Comparison of ENCODE assay signal across 18 cellular contexts in genomic region chr2:137677466-137677865, GRCh38.
DNase-seq lines count a peak whose midpoint lies in the region; ATAC-seq and TF ChIP-seq lines count a peak whose summit lies in the region.
"Had no signal": no experiment of that assay in that cellular context is flagged by ENCODE, and none has a peak within 500 bp of the region (broad histone marks: within the 10 kb centered on the region; RNA-seq: fewer than 3 reads in every experiment).

No MANE protein-coding gene starts in this region.

- intact Hi-C loops in HCT116 (cut with micrococcal nuclease), result loop anchor here (10.0 kb wide), 1 partner anchor 1253 kb away; no protein-coding TSS in a partner anchor

- TF ChIP-seq RAD21 in HCT116 (IDR thresholded peaks at IDR 0.05; ENCODE audit: low read depth), result peak; percentile 14; the same call in 1 of the 2 replicates

- CTCF ChIA-PET in HCT116 (lab: Charles Lee), result no interaction called here

- no peak overlapping the region for H3K4me3 Mint-ChIP-seq in endodermal cell
- H3K4me3 Mint-ChIP-seq: stimulated activated effector memory CD8-positive, alpha-beta T cell treated with anti-CD3 and anti-CD28 coated beads, Interleukin-12 subunit alpha, Interleukin-12 subunit beta, amount 100 ng/mL, for 72 hours had no signal

- H3K27ac ChIP-seq in HCT116 (ENCODE audit: low read depth, low read length) (no peak overlapping the region), endodermal cell (ENCODE audit: low read depth, low read length) (no peak overlapping the region)
- H3K27ac ChIP-seq: BLaER1 treated with 17β-estradiol and CSF1 and Interleukin-3, amounts not matched to agents 10 nM and 100 nM; thoracic aorta had no signal

- no peaks in the 10 kb centered on the region for H3K9me3 Mint-ChIP-seq in endodermal cell

- no peak for ATAC-seq in HCT116
- ATAC-seq: activated CD4-positive, CD25-positive, alpha-beta regulatory T cell treated with anti-CD3 and anti-CD28 coated beads, Interleukin-2, amount 50 U/mL, for 24 hours; K562; stimulated activated effector memory CD8-positive, alpha-beta T cell treated with anti-CD3 and anti-CD28 coated beads, Interleukin-12 subunit alpha, Interleukin-12 subunit beta, amount 100 ng/mL, for 72 hours had no signal

- no CpG with 5 or more reads among the region's 1 CpG for WGBS in endodermal cell (ENCODE audit: insufficient coverage in 1 of 2, insufficient read length in 1 of 2), 2 experiments

- no TSS peak for BruUV-seq in HCT116 (replicated peaks; lab: Mats Ljungman, UMichigan)

- H3K9ac ChIP-seq in HCT116 (ENCODE audit: low read length) (no peak overlapping the region), endodermal cell (ENCODE audit: extremely low read depth, low read length, poor library complexity, severe bottlenecking) (no peak overlapping the region)
- H3K9ac ChIP-seq: BLaER1 treated with 17β-estradiol and CSF1 and Interleukin-3, amounts not matched to agents 10 nM and 100 nM had no signal

- peak; percentile 25 for DNase-seq in DMS153 treated with DMSO at 0.1 percent for 48 hours (lab: John Stamatoyannopoulos, UW; ENCODE audit: unreplicated experiment)
- DNase-seq in DMS153 (lab: John Stamatoyannopoulos, UW), result no peak
- no peak for DNase-seq in HCT116 (ENCODE audit: low read depth, low spot score)
- DNase-seq in NCI-H82 treated with DMSO at 0.1 percent for 48 hours (lab: John Stamatoyannopoulos, UW; ENCODE audit: unreplicated experiment), result peak; percentile 12
- no peak for DNase-seq in endodermal cell
- no peak for DNase-seq in T1000 (lab: John Stamatoyannopoulos, UW)
- DNase-seq in kidney tubule cell (ENCODE audit: low spot score), result no peak
- DNase-seq in SKM-1 treated with dmso at 0.1 percent for 144 hours (lab: John Stamatoyannopoulos, UW; ENCODE audit: unreplicated experiment), result no peak
- DNase-seq: 8988T, midbrain, MV-4-11, NCI-H2107, T-helper 2 cell had no signal

- H3K79me2 ChIP-seq in HCT116 (ENCODE audit: insufficient read depth, low read length), result no peaks in the 10 kb centered on the region

- H3K4me3 ChIP-seq in HCT116 (replicated peaks in 1 of 2; ENCODE audit: low read depth in 1 of 2, low read length in 2 of 2) (no peak overlapping the region), endodermal cell (ENCODE audit: low read length) (no peak overlapping the region)
- H3K4me3 ChIP-seq: BLaER1 treated with 17β-estradiol and CSF1 and Interleukin-3, amounts not matched to agents 10 nM and 100 nM; K562; thoracic aorta had no signal

- no peaks in the 10 kb centered on the region for H3K36me3 Mint-ChIP-seq in endodermal cell (ENCODE audit: low read depth)
- H3K36me3 Mint-ChIP-seq: stimulated activated effector memory CD8-positive, alpha-beta T cell treated with anti-CD3 and anti-CD28 coated beads, Interleukin-12 subunit alpha, Interleukin-12 subunit beta, amount 100 ng/mL, for 72 hours had no signal

- H3K27me3 ChIP-seq in HCT116 (ENCODE audit: insufficient read depth, low read length) (no peaks in the 10 kb centered on the region), endodermal cell (ENCODE audit: control insufficient read depth, insufficient read depth, low read length, poor library complexity, severe bottlenecking) (peaks cover 32% of the 10 kb centered on the region)
- H3K27me3 ChIP-seq: BLaER1 treated with 17β-estradiol and CSF1 and Interleukin-3, amounts not matched to agents 10 nM and 100 nM had no signal

- no peaks in the 10 kb centered on the region for H3K9me2 ChIP-seq in HCT116 (ENCODE audit: insufficient read depth)

- no peak overlapping the region for H2AFZ ChIP-seq in HCT116 (ENCODE audit: low read depth, low read length, poor library complexity, severe bottlenecking)

- RAD21 ChIA-PET in HCT116 (lab: Charles Lee; ENCODE audit: low non-redundant PET in 1 of 2, low total read pairs in 2 of 2, uncharacterized antibody in 2 of 2, unreplicated experiment in 2 of 2), result no interaction called here

- H3K4me1 Mint-ChIP-seq in endodermal cell, result peaks cover 17% of the 10 kb centered on the region
- H3K4me1 Mint-ChIP-seq: stimulated activated effector memory CD8-positive, alpha-beta T cell treated with anti-CD3 and anti-CD28 coated beads, Interleukin-12 subunit alpha, Interleukin-12 subunit beta, amount 100 ng/mL, for 72 hours had no signal

- peaks cover 15% of the 10 kb centered on the region for H3K27me3 Mint-ChIP-seq in endodermal cell (ENCODE audit: insufficient read depth)

- H3K36me3 ChIP-seq in HCT116 (ENCODE audit: control insufficient read depth in 1 of 2, insufficient read depth in 2 of 2, low read length in 2 of 2) (no peaks in the 10 kb centered on the region), endodermal cell (ENCODE audit: control insufficient read depth, insufficient read depth, low read length) (no peaks in the 10 kb centered on the region)
- H3K36me3 ChIP-seq: BLaER1 treated with 17β-estradiol and CSF1 and Interleukin-3, amounts not matched to agents 10 nM and 100 nM; thoracic aorta had no signal

- no peaks in the 10 kb centered on the region for H3K9me3 ChIP-seq in HCT116 (ENCODE audit: control insufficient read depth in 1 of 2, insufficient read depth in 1 of 2, low read depth in 1 of 2, low read length in 2 of 2)
- H3K9me3 ChIP-seq in endodermal cell (ENCODE audit: control insufficient read depth, low read length), result no peaks in the 10 kb centered on the region
- H3K9me3 ChIP-seq: BLaER1 treated with 17β-estradiol and CSF1 and Interleukin-3, amounts not matched to agents 10 nM and 100 nM; thoracic aorta had no signal

- no peaks in the 10 kb centered on the region for H3K4me1 ChIP-seq in HCT116 (ENCODE audit: control insufficient read depth in 1 of 2, insufficient read depth in 2 of 2, low read length in 2 of 2)
- H3K4me1 ChIP-seq in endodermal cell (ENCODE audit: control insufficient read depth, insufficient read depth, low read length), result peaks cover 3% of the 10 kb centered on the region
- H3K4me1 ChIP-seq: BLaER1 treated with 17β-estradiol and CSF1 and Interleukin-3, amounts not matched to agents 10 nM and 100 nM had no signal

- POLR2A ChIA-PET in HCT116 (lab: Charles Lee), result no interaction called here

- H4K20me1 ChIP-seq in HCT116 (ENCODE audit: insufficient read depth), result no peaks in the 10 kb centered on the region
- H4K20me1 ChIP-seq: BLaER1 treated with 17β-estradiol and CSF1 and Interleukin-3, amounts not matched to agents 10 nM and 100 nM had no signal

- H3K27ac Mint-ChIP-seq in endodermal cell, result no peak overlapping the region
- H3K27ac Mint-ChIP-seq: stimulated activated effector memory CD8-positive, alpha-beta T cell treated with anti-CD3 and anti-CD28 coated beads, Interleukin-12 subunit alpha, Interleukin-12 subunit beta, amount 100 ng/mL, for 72 hours had no signal

- TF ChIP-seq POLR2A in HCT116 (IDR thresholded peaks at IDR 0.05; ENCODE audit: borderline replicate concordance, extremely low read depth, insufficient read depth, insufficient read length), result no peak

- H3K4me2 ChIP-seq in HCT116 (ENCODE audit: low read length), result no peak overlapping the region
- H3K4me2 ChIP-seq: BLaER1 treated with 17β-estradiol and CSF1 and Interleukin-3, amounts not matched to agents 10 nM and 100 nM had no signal

- TF ChIP-seq CTCF in HCT116 (IDR thresholded peaks at IDR 0.05 in 2 of 3, conservative IDR thresholded peaks at IDR 0.05 in 1 of 3; ENCODE audit: borderline replicate concordance in 1 of 3, insufficient read depth in 1 of 3, low read depth in 2 of 3, low read length in 2 of 3) (peak in 1 of 3 experiments; percentile 17; a peak in 2 of 6 replicates), endodermal cell (conservative IDR thresholded peaks at IDR 0.05) (peak; percentile 56)

TF ChIP-seq in HCT116, 20 proteins besides CTCF, POLR2A, EP300 and RAD21:
- TF ChIP-seq ZNF274 (IDR thresholded peaks at IDR 0.05; ENCODE audit: low read depth, low read length) (no peak), EGR1 (IDR thresholded peaks at IDR 0.05; ENCODE audit: low read depth) (no peak), CBX3 (IDR thresholded peaks at IDR 0.05; ENCODE audit: low read depth) (no peak), SRF (IDR thresholded peaks at IDR 0.05; ENCODE audit: low read depth) (no peak), EZH2 (IDR thresholded peaks at IDR 0.05) (no peak), ATF3 (IDR thresholded peaks at IDR 0.05) (no peak), ZBTB33 (IDR thresholded peaks at IDR 0.05; ENCODE audit: extremely low read depth, insufficient replicate concordance, low read length) (no peak), EZH2phosphoT487 (IDR thresholded peaks at IDR 0.05; ENCODE audit: borderline replicate concordance) (no peak), CEBPB (IDR thresholded peaks at IDR 0.05; ENCODE audit: low read depth) (no peak)

Comparison
In these comparisons a context has a peak if more than half of its experiments do, and no peak if none do; other contexts are left out.
1. DNase-seq: peak in DMS153 treated with DMSO at 0.1 percent for 48 hours (single experiment) and NCI-H82 treated with DMSO at 0.1 percent for 48 hours (single experiment); none in DMS153 (single experiment), HCT116 (single experiment), endodermal cell (single experiment), T1000 (single experiment), kidney tubule cell (single experiment) and SKM-1 treated with dmso at 0.1 percent for 144 hours (single experiment).